11 cellular contexts compared by ENCODE assay signal in the genomic region with DNA sequence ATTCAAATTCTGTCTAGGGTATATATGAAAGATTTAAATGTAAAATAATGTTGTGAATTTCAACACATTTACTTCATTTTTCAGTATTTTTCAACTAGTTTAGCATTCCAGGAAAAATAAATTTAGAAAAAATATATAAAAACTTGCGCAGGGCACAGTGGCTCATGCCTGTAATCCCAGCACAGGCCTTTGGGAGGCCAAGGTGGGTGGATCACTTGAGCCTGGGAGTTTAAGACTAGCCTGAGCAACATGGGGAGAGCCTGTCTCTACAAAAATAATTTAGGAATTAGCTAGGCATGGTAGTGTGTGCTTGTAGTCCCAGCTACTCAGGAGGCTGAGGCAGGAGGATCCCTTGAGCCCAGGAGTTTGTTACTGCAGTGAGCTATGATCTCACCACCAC. TPM values are rescaled to one million over a fixed set of nuclear protein-coding genes. Genes with fewer than 3 reads are reported as not detected.
A peak's percentile ranks its signal among the peaks of the same experiment; 100 is the strongest.
DNase-seq lines count a peak whose midpoint lies in the region; ATAC-seq and TF ChIP-seq lines count a peak whose summit lies in the region.
"Not testable (repeated sequence)": the region's sequence is repeated elsewhere in the genome, so short reads cannot be mapped to it uniquely, and the experiment has no call there.
"Had no signal": no experiment of that assay in that cellular context is flagged by ENCODE, and none has a peak within 500 bp of the region (broad histone marks: within the 10 kb centered on the region; RNA-seq: fewer than 3 reads in every experiment).

No MANE protein-coding gene starts in this region.

- peak; percentile 19 for DNase-seq in Calu3
- DNase-seq in HCT116 (ENCODE audit: low read depth, low spot score); endodermal cell; neural progenitor cell (ENCODE audit: low spot score): not testable (repeated sequence)
- DNase-seq in PC-3 = peak; percentile 21

- H3K9me3 ChIP-seq in HCT116 (ENCODE audit: control insufficient read depth in 1 of 2, insufficient read depth in 1 of 2, low read depth in 1 of 2, low read length in 2 of 2); PC-3 (ENCODE audit: low read length); neural progenitor cell (ENCODE audit: low read depth): not testable (repeated sequence)
- peaks cover 20% of the 10 kb centered on the region for H3K9me3 ChIP-seq in endodermal cell (ENCODE audit: control insufficient read depth, low read length)

- H3K27ac ChIP-seq in HCT116 (ENCODE audit: low read depth, low read length); PC-3 (ENCODE audit: low read length); endodermal cell (ENCODE audit: low read depth, low read length); neural progenitor cell: not testable (repeated sequence)
- peak overlapping the region; percentile 19; the same call in 1 of the 2 replicates for H3K27ac ChIP-seq in VCaP

- H3K36me3 Mint-ChIP-seq in Calu3 (ENCODE audit: insufficient read depth, unreplicated experiment); endodermal cell (ENCODE audit: low read depth); nephron (ENCODE audit: low read depth); neural progenitor cell: not testable (repeated sequence)

- H3F3A ChIP-seq in PC-3 (ENCODE audit: low read length, unreplicated experiment); neural progenitor cell (ENCODE audit: low read depth): not testable (repeated sequence)

- not testable (repeated sequence) for H3K4me1 ChIP-seq in HCT116 (ENCODE audit: control insufficient read depth in 1 of 2, insufficient read depth in 2 of 2, low read length in 2 of 2); PC-3 (ENCODE audit: insufficient read depth, low read length); endodermal cell (ENCODE audit: control insufficient read depth, insufficient read depth, low read length); neural progenitor cell

- intact Hi-C loops in Calu3 (cut with micrococcal nuclease; ENCODE audit: unreplicated experiment); HCT116 (cut with micrococcal nuclease); PC-3 (cut with micrococcal nuclease): not testable (repeated sequence)

- not testable (repeated sequence) for TF ChIP-seq RAD21 in HCT116 (IDR thresholded peaks at IDR 0.05; ENCODE audit: low read depth)

- RAD21 ChIA-PET in HCT116 (lab: Charles Lee; ENCODE audit: low non-redundant PET in 1 of 2, low total read pairs in 2 of 2, uncharacterized antibody in 2 of 2, unreplicated experiment in 2 of 2) = not testable (repeated sequence)

- ATAC-seq in HCT116 (peak; percentile 62), PC-3 (peak; percentile 57)

- not testable (repeated sequence) for BruUV-seq in Calu3 (replicated peaks; lab: Mats Ljungman, UMichigan); HCT116 (replicated peaks; lab: Mats Ljungman, UMichigan); PC-3 (replicated peaks; lab: Mats Ljungman, UMichigan)

- not testable (repeated sequence) for H4K20me1 ChIP-seq in HCT116 (ENCODE audit: insufficient read depth); PC-3 (ENCODE audit: low read length); neural progenitor cell (ENCODE audit: low read depth)

- TF ChIP-seq POLR2A in HCT116 (IDR thresholded peaks at IDR 0.05; ENCODE audit: borderline replicate concordance, extremely low read depth, insufficient read depth, insufficient read length) = not testable (repeated sequence)

- not testable (repeated sequence) for H3K27me3 ChIP-seq in HCT116 (ENCODE audit: insufficient read depth, low read length); PC-3 (ENCODE audit: low read length); endodermal cell (ENCODE audit: control insufficient read depth, insufficient read depth, low read length, poor library complexity, severe bottlenecking); neural progenitor cell

- not testable (repeated sequence) for H3K9me3 Mint-ChIP-seq in Calu3 (ENCODE audit: low read depth, unreplicated experiment); nephron
- H3K9me3 Mint-ChIP-seq in endodermal cell (peaks cover 16% of the 10 kb centered on the region), neural progenitor cell (peaks cover 14% of the 10 kb centered on the region)

- not testable (repeated sequence) for H3K36me3 ChIP-seq in HCT116 (ENCODE audit: control insufficient read depth in 1 of 2, insufficient read depth in 2 of 2, low read length in 2 of 2); PC-3 (ENCODE audit: low read depth, low read length); endodermal cell (ENCODE audit: control insufficient read depth, insufficient read depth, low read length); neural progenitor cell

- H2AFZ ChIP-seq in HCT116 (ENCODE audit: low read depth, low read length, poor library complexity, severe bottlenecking); PC-3 (ENCODE audit: low read length); neural progenitor cell (replicated peaks): not testable (repeated sequence)

- not testable (repeated sequence) for H3K9ac ChIP-seq in HCT116 (ENCODE audit: low read length); PC-3 (ENCODE audit: low read length); endodermal cell (ENCODE audit: extremely low read depth, low read length, poor library complexity, severe bottlenecking); neural progenitor cell

- H3K79me2 ChIP-seq in HCT116 (ENCODE audit: insufficient read depth, low read length); PC-3 (ENCODE audit: low read length); neural progenitor cell (ENCODE audit: low read depth): not testable (repeated sequence)

- H3K4me1 Mint-ChIP-seq in Calu3 (ENCODE audit: low read depth, unreplicated experiment); endodermal cell; nephron; neural progenitor cell: not testable (repeated sequence)

- H3K27ac Mint-ChIP-seq in Calu3 (ENCODE audit: unreplicated experiment); endodermal cell; nephron: not testable (repeated sequence)
- H3K27ac Mint-ChIP-seq in neural progenitor cell = peak overlapping the region; percentile 93

- not testable (repeated sequence) for H3K27me3 Mint-ChIP-seq in Calu3 (ENCODE audit: unreplicated experiment); endodermal cell (ENCODE audit: insufficient read depth); nephron (ENCODE audit: low read depth); neural progenitor cell (ENCODE audit: insufficient read depth, low read depth)

- POLR2A ChIA-PET in HCT116 (lab: Charles Lee); PC-3 (lab: Charles Lee; ENCODE audit: unreplicated experiment): not testable (repeated sequence)

- TF ChIP-seq CTCF in Calu3 (IDR thresholded peaks at IDR 0.05; ENCODE audit: unreplicated experiment); neural progenitor cell (IDR thresholded peaks at IDR 0.05): not testable (repeated sequence)
- TF ChIP-seq CTCF in HCT116 (IDR thresholded peaks at IDR 0.05 in 2 of 3, conservative IDR thresholded peaks at IDR 0.05 in 1 of 3; ENCODE audit: borderline replicate concordance in 1 of 3, insufficient read depth in 1 of 3, low read depth in 2 of 3, low read length in 2 of 3) = peak in 2 of 3 experiments; percentile 6 to 11; a peak in 1 of 6 replicates
- 0 out of 2 replicates have a peak, but pooled peaks have one; percentile 15 for TF ChIP-seq CTCF in PC-3 (conservative IDR thresholded peaks at IDR 0.05; ENCODE audit: low read depth, low read length)
- TF ChIP-seq CTCF in VCaP (conservative IDR thresholded peaks at IDR 0.05) = peak; percentile 21; the same call in 1 of the 2 replicates
- TF ChIP-seq CTCF in endodermal cell (conservative IDR thresholded peaks at IDR 0.05) = peak; percentile 19
- TF ChIP-seq CTCF in nephron (IDR thresholded peaks at IDR 0.05; ENCODE audit: unreplicated experiment in 3 of 3) = peak in 2 of 3 experiments; percentile 14 to 16

- H3K4me3 Mint-ChIP-seq in Calu3 (ENCODE audit: low read depth, unreplicated experiment); endodermal cell; nephron: not testable (repeated sequence)
- peak overlapping the region; percentile 74 for H3K4me3 Mint-ChIP-seq in neural progenitor cell

- 71 to 88% methylated on average over 1 of the region's 1 CpG for WGBS in endodermal cell (ENCODE audit: insufficient coverage in 1 of 2, insufficient read length in 1 of 2), 2 experiments

- not testable (repeated sequence) for H3K9me2 ChIP-seq in HCT116 (ENCODE audit: insufficient read depth); PC-3 (replicated peaks; ENCODE audit: low read length)

- H3K4me2 ChIP-seq in HCT116 (ENCODE audit: low read length); PC-3 (ENCODE audit: low read length); neural progenitor cell: not testable (repeated sequence)

- H3K4me3 ChIP-seq in HCT116 (replicated peaks in 1 of 2; ENCODE audit: low read depth in 1 of 2, low read length in 2 of 2); PC-3 (ENCODE audit: low read length); endodermal cell (ENCODE audit: low read length); neural progenitor cell: not testable (repeated sequence)

- CTCF ChIA-PET in Calu3 (lab: Charles Lee); HCT116 (lab: Charles Lee): not testable (repeated sequence)
- CTCF ChIA-PET in PC-3 (lab: Charles Lee) = interaction anchor here (0.6 kb wide), 1 partner anchor 99 kb away, joined by 3 read pairs; no protein-coding TSS in a partner anchor

RNA-seq across cellular contexts. Expression of a gene that starts 21.2 kb away (rescaled TPM):
- total RNA-seq in Calu3 (2022) = not detected in 2 replicates
- not detected for total RNA-seq in HCT116 (2021; ENCODE audit: unreplicated experiment)
- not detected in 2 replicates for polyA plus RNA-seq in HCT116 (2012)
- not detected in 2 replicates for total RNA-seq in PC-3 (2014; rRNA removed)
- not detected for total RNA-seq in endodermal cell
- not detected for polyA plus RNA-seq in endodermal cell (2013, experiment 1 of 2)
- polyA plus RNA-seq in endodermal cell (2013, experiment 2 of 2) = not detected
- not detected in 2 replicates for total RNA-seq in neural progenitor cell (ENCODE audit: low replicate concordance)
- total RNA-seq: A673; CD4-positive, alpha-beta memory T cell; H7 had no signal
- polyA plus RNA-seq: BJ; CD4-positive, alpha-beta memory T cell had no signal
